Comparison of ENCODE assay signal across 15 cellular contexts in genomic region chr12:131131808-131132117, GRCh38.
DNase-seq lines count a peak whose midpoint lies in the region; ATAC-seq and TF ChIP-seq lines count a peak whose summit lies in the region.
"Had no signal": no experiment of that assay in that cellular context is flagged by ENCODE, and none has a peak within 500 bp of the region (broad histone marks: within the 10 kb centered on the region; RNA-seq: fewer than 3 reads in every experiment).

No MANE protein-coding gene starts in this region.

- no peaks in the 10 kb centered on the region for H3K27me3 ChIP-seq in H7 (ENCODE audit: control insufficient read depth, insufficient read depth, low read length)
- no peaks in the 10 kb centered on the region for H3K27me3 ChIP-seq in stomach smooth muscle (ENCODE audit: control insufficient read depth in 1 of 2, insufficient read depth in 2 of 2, low read length in 2 of 2)
- H3K27me3 ChIP-seq: MG63, SJSA1, tibial artery had no signal

- H3K4me1 ChIP-seq in stomach smooth muscle (ENCODE audit: control insufficient read depth, insufficient read depth, low read length), result peaks cover 19% of the 10 kb centered on the region
- H3K4me1 ChIP-seq: prostate gland had no signal

- ATAC-seq in omental fat pad (ENCODE audit: low FRiP score) (peak; percentile 3), GM21576 (IDR thresholded peaks at IDR 0.05; ENCODE audit: unreplicated experiment) (no peak), GM18519 (IDR thresholded peaks at IDR 0.05; ENCODE audit: low FRiP score, unreplicated experiment) (no peak)

- no peak overlapping the region for H3K4me3 ChIP-seq in H7 (ENCODE audit: insufficient read depth, low read depth, low read length)
- H3K4me3 ChIP-seq in stomach smooth muscle (ENCODE audit: low read length in 2 of 2), result peak overlapping the region; percentile 34 to 47
- H3K4me3 ChIP-seq: K562, lower lobe of right lung, MG63, prostate gland, SJSA1, tibial artery had no signal

- no peaks in the 10 kb centered on the region for H3K36me3 ChIP-seq in H7 (replicated peaks; ENCODE audit: control insufficient read depth, insufficient read depth, low read length)
- peaks cover 0 to 14% of the 10 kb centered on the region in 2 donors for H3K36me3 ChIP-seq in stomach smooth muscle (ENCODE audit: control insufficient read depth in 2 of 2, insufficient read depth in 2 of 2, low read length in 2 of 2)
- H3K36me3 ChIP-seq: MG63, prostate gland, SJSA1 had no signal

- H3K9ac ChIP-seq in stomach smooth muscle (ENCODE audit: low read length in 2 of 2), result peak overlapping the region; percentile 29 to 54

- no peak for TF ChIP-seq CTCF in omental fat pad (IDR thresholded peaks at IDR 0.05)

- H3K9me3 ChIP-seq in stomach smooth muscle (ENCODE audit: control insufficient read depth in 2 of 2, low read length in 2 of 2), result no peaks in the 10 kb centered on the region
- H3K9me3 ChIP-seq: lower lobe of right lung, MG63, prostate gland, SJSA1, tibial artery had no signal

- H3K27ac ChIP-seq in stomach smooth muscle (ENCODE audit: low read length), result peak overlapping the region; percentile 37
- H3K27ac ChIP-seq: lower lobe of right lung, prostate gland, SJSA1, tibial artery had no signal

- DNase-seq in H7 (peak; percentile 53), ecto neural progenitor cell (ENCODE audit: low spot score) (peak; percentile 48), omental fat pad (ENCODE audit: low spot score) (no peak), superior temporal gyrus (ENCODE audit: extremely low spot score) (no peak), germinal center (ENCODE audit: low spot score) (no peak)
- DNase-seq: NCI-H2029 treated with DMSO at 0.1 percent for 48 hours had no signal

Comparison
In these comparisons a context has a peak if more than half of its experiments do, and no peak if none do; other contexts are left out.
1. DNase-seq: peak in H7 (single experiment) and ecto neural progenitor cell (single experiment); none in omental fat pad (single experiment), superior temporal gyrus (single experiment) and germinal center (single experiment).